1 cellular context compared by ENCODE assay signal in the genomic region with DNA sequence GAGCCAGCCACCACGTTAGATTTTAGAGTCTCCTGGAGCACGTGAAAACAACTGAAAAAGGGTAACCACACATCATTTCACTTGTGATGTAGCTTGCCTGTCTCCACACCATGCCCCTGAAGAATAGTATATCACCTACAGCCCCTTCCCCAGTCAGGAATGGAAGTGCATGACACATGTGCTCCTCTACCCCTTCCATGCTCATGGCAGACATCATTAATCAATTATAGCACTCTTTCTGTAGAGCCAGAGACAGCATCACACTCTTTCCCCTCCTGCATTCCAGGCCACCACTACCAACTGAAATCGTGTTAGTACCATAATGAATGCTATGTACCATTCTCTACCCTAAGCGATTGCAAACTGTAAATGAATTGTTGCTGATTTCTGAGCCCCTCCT.
TF ChIP-seq lines count a peak whose summit lies in the region.

No MANE protein-coding gene starts in this region.

TF ChIP-seq in HepG2, 621 proteins besides CTCF, POLR2A, EP300 and RAD21 (continued from another document):
- peak; percentile 42; the same call in 1 of the 2 replicates for TF ChIP-seq MNT (IDR thresholded peaks at IDR 0.05)
- TF ChIP-seq ZIK1 (CRISPR knock-in tag; IDR thresholded peaks at IDR 0.05; ENCODE audit: borderline replicate concordance, low read depth): no peak
- TF ChIP-seq FOXK1 (CRISPR knock-in tag; IDR thresholded peaks at IDR 0.05; ENCODE audit: borderline replicate concordance, low read depth): no peak
TF ChIP-seq in HepG2: peak in this region for 1.
